Comparison of ENCODE assay signal across 1 cellular context in genomic region chr7:99438573-99439480, GRCh38.
TF ChIP-seq lines count a peak whose summit lies in the region.

Gene CPSF4, plus strand, starts transcription at chr7:99438943. Its CDS starts 140 bp downstream, at chr7:99439083.
Gene PTCD1, minus strand, starts transcription at chr7:99438798. Its CDS starts 3,556 bp downstream, at chr7:99435242.

TF ChIP-seq in WTC11, 78 proteins besides CTCF, POLR2A, EP300 and RAD21 (continued from another document and continues in another):
- TF ChIP-seq ERG (CRISPR knock-in tag; IDR thresholded peaks at IDR 0.05) (no peak), FOXP1 (CRISPR knock-in tag; IDR thresholded peaks at IDR 0.05; ENCODE audit: borderline replicate concordance) (peak; percentile 91), NR1H2 (CRISPR knock-in tag; IDR thresholded peaks at IDR 0.05) (no peak), RELA (CRISPR knock-in tag; IDR thresholded peaks at IDR 0.05; ENCODE audit: borderline replicate concordance) (no peak), ZNF317 (CRISPR knock-in tag; IDR thresholded peaks at IDR 0.05; ENCODE audit: borderline replicate concordance, low read depth) (no peak), TEAD1 (CRISPR knock-in tag; IDR thresholded peaks at IDR 0.05) (peak; percentile 83; the same call in 1 of the 2 replicates), SP1 (CRISPR knock-in tag; conservative IDR thresholded peaks at IDR 0.05) (peak; percentile 95), NR3C1 (CRISPR knock-in tag; conservative IDR thresholded peaks at IDR 0.05; ENCODE audit: low read depth) (no peak), NFE2L1 (CRISPR knock-in tag; IDR thresholded peaks at IDR 0.05) (peak; percentile 93), ZNF416 (CRISPR knock-in tag; IDR thresholded peaks at IDR 0.05) (no peak), ZNF671 (CRISPR knock-in tag; IDR thresholded peaks at IDR 0.05) (no peak), USF1 (CRISPR knock-in tag; IDR thresholded peaks at IDR 0.05) (no peak), SMAD4 (CRISPR knock-in tag; IDR thresholded peaks at IDR 0.05) (no peak), MYBL2 (CRISPR knock-in tag; IDR thresholded peaks at IDR 0.05) (peak; percentile 95), JAZF1 (CRISPR knock-in tag; IDR thresholded peaks at IDR 0.05) (no peak), FOXK1 (CRISPR knock-in tag; IDR thresholded peaks at IDR 0.05) (peak; percentile 84), ESRRA (CRISPR knock-in tag; IDR thresholded peaks at IDR 0.05; ENCODE audit: borderline replicate concordance) (no peak), ZNF396 (CRISPR knock-in tag; IDR thresholded peaks at IDR 0.05; ENCODE audit: borderline replicate concordance) (no peak), EMX1 (CRISPR knock-in tag; IDR thresholded peaks at IDR 0.05) (no peak), E2F5 (CRISPR knock-in tag; IDR thresholded peaks at IDR 0.05) (peak; percentile 96), NR2C2 (CRISPR knock-in tag; IDR thresholded peaks at IDR 0.05) (no peak), FOXJ3 (CRISPR knock-in tag; IDR thresholded peaks at IDR 0.05; ENCODE audit: borderline replicate concordance) (no peak), PRDM15 (CRISPR knock-in tag; IDR thresholded peaks at IDR 0.05) (0 out of 2 replicates have a peak, but pooled peaks have one; percentile 21), ZNF423 (CRISPR knock-in tag; IDR thresholded peaks at IDR 0.05) (no peak), CDX4 (CRISPR knock-in tag; IDR thresholded peaks at IDR 0.05; ENCODE audit: borderline replicate concordance) (no peak), ZNF138 (CRISPR knock-in tag; conservative IDR thresholded peaks at IDR 0.05) (no peak), ZNF219 (CRISPR knock-in tag; IDR thresholded peaks at IDR 0.05; ENCODE audit: borderline replicate concordance) (peak; percentile 58; the same call in 1 of the 2 replicates), E2F4 (CRISPR knock-in tag; IDR thresholded peaks at IDR 0.05; ENCODE audit: borderline replicate concordance, low read depth) (peak; percentile 91), HMGA2 (CRISPR knock-in tag; IDR thresholded peaks at IDR 0.05) (no peak), ZSCAN18 (CRISPR knock-in tag; IDR thresholded peaks at IDR 0.05) (no peak), E2F1 (CRISPR knock-in tag; IDR thresholded peaks at IDR 0.05) (no peak), CREM (CRISPR knock-in tag; IDR thresholded peaks at IDR 0.05) (peak; percentile 43; the same call in 1 of the 2 replicates), TCF7 (CRISPR knock-in tag; IDR thresholded peaks at IDR 0.05; ENCODE audit: low read depth) (no peak), ETV6 (CRISPR knock-in tag; IDR thresholded peaks at IDR 0.05) (peak; percentile 83; the same call in 1 of the 2 replicates), JUN (CRISPR knock-in tag; IDR thresholded peaks at IDR 0.05) (peak; percentile 81; the same call in 1 of the 2 replicates), ATF3 (CRISPR knock-in tag; conservative IDR thresholded peaks at IDR 0.05) (no peak), MLX (CRISPR knock-in tag; IDR thresholded peaks at IDR 0.05) (no peak), ZNF232 (CRISPR knock-in tag; IDR thresholded peaks at IDR 0.05) (0 out of 2 replicates have a peak, but pooled peaks have one; percentile 67), ZBTB43 (CRISPR knock-in tag; IDR thresholded peaks at IDR 0.05) (peak; percentile 78; the same call in 1 of the 2 replicates), MAX (CRISPR knock-in tag; IDR thresholded peaks at IDR 0.05) (peak; percentile 82), ZNF281 (CRISPR knock-in tag; IDR thresholded peaks at IDR 0.05) (no peak), IRF2 (CRISPR knock-in tag; IDR thresholded peaks at IDR 0.05; ENCODE audit: borderline replicate concordance, low read depth) (no peak), OVOL2 (CRISPR knock-in tag; IDR thresholded peaks at IDR 0.05; ENCODE audit: borderline replicate concordance) (no peak)
